In the genomic region with DNA sequence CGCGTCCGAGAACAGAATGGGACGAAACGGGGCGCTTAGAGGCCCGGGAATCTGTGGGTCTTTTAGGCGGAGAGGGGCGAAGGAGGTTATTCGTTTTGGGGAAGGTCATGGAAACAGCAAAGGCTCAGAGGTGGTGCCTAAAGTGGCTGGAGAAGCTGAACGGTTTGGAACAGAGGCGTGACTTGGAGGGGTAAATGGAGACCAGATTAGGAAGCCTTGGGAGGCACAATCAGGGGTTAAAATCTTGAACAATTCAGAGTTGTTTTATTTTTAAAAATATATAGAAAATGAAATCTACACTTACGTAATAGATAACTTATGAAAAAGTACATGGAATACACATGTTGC, we compare ENCODE assay signal across 8 cellular contexts. TPM values are rescaled to one million over a fixed set of nuclear protein-coding genes. Genes with fewer than 3 reads are reported as not detected.
DNase-seq lines count a peak whose midpoint lies in the region; ATAC-seq and TF ChIP-seq lines count a peak whose summit lies in the region.

No MANE protein-coding gene starts in this region.

- no peaks in the 10 kb centered on the region for H3K9me2 ChIP-seq in GM23338 (ENCODE audit: insufficient read depth)

- no peak for TF ChIP-seq POLR2A in adrenal gland (IDR thresholded peaks at IDR 0.05)

- ATAC-seq in GM23338 (no peak), HG02970 (IDR thresholded peaks at IDR 0.05; ENCODE audit: low FRiP score, unreplicated experiment) (no peak)

- no peak overlapping the region for H3K27ac Mint-ChIP-seq in GM23338

- 2% methylated on average over 13 of the region's 13 CpGs for WGBS in adrenal gland, 4 donors

- H3K27me3 Mint-ChIP-seq in GM23338 (ENCODE audit: insufficient read depth, low read depth, poor library complexity): peaks cover 24% of the 10 kb centered on the region

- peak overlapping the region; percentile 89 for H2AFZ ChIP-seq in GM23338

- no peaks in the 10 kb centered on the region for H4K20me1 ChIP-seq in GM23338 (replicated peaks; ENCODE audit: insufficient read depth)

- peak overlapping the region; percentile 86 for H3K4me2 ChIP-seq in GM23338

- H3K36me3 Mint-ChIP-seq in GM23338 (ENCODE audit: low read depth): peaks cover 15% of the 10 kb centered on the region

- peaks cover 7% of the 10 kb centered on the region; the same call in 1 of the 2 replicates for H3K27me3 ChIP-seq in GM23338 (ENCODE audit: insufficient read depth)
- H3K27me3 ChIP-seq in adrenal gland: no peaks in the 10 kb centered on the region

- H3K79me2 ChIP-seq in GM23338 (replicated peaks; ENCODE audit: insufficient read depth): no peaks in the 10 kb centered on the region

- H3K4me1 ChIP-seq in GM23338 (ENCODE audit: insufficient read depth) (peaks cover 35% of the 10 kb centered on the region), adrenal gland (replicated peaks in 1 of 2) (peaks cover 12 to 28% of the 10 kb centered on the region in 2 donors)

- peak overlapping the region; percentile 89 for H3K4me3 Mint-ChIP-seq in GM23338

- intact Hi-C loops in adrenal gland (cut with DNase I): no loop called here

- DNase-seq in GM23338 (ENCODE audit: low spot score) (no peak), adrenal gland (no peak), skeletal muscle cell (ENCODE audit: low read depth) (no peak), NCI-H345 (lab: John Stamatoyannopoulos, UW) (no peak), HK-2 (ENCODE audit: unreplicated experiment) (no peak)
- DNase-seq in central memory CD4-positive, alpha-beta T cell: no peak

- H3F3A ChIP-seq in GM23338 (replicated peaks; ENCODE audit: low read depth): peaks cover 13% of the 10 kb centered on the region; the same call in 1 of the 2 replicates

- H3K9me3 ChIP-seq in adrenal gland (replicated peaks in 1 of 3): no peaks in the 10 kb centered on the region

- H3K9me3 Mint-ChIP-seq in GM23338: peaks cover 16% of the 10 kb centered on the region

- H3K27ac ChIP-seq in GM23338 (ENCODE audit: low read depth) (0 out of 2 replicates have a peak overlapping the region, but pooled peaks have one; percentile 1), adrenal gland (peak overlapping the region in 2 of 5 donors; percentile 29 to 38)

- no peak for TF ChIP-seq CTCF in GM23338 (conservative IDR thresholded peaks at IDR 0.05; ENCODE audit: low read depth in 2 of 2)
- no peak for TF ChIP-seq CTCF in adrenal gland (IDR thresholded peaks at IDR 0.05)

- H3K4me3 ChIP-seq in GM23338 (peak overlapping the region; percentile 75), adrenal gland (peak overlapping the region in 3 of 4 donors; percentile 18 to 50 (median 32)), iPS-11a (ENCODE audit: low read depth, low read length) (peak overlapping the region; percentile 38), skeletal muscle cell (ENCODE audit: low read depth, low read length) (peak overlapping the region; percentile 34)

- peaks cover 17% of the 10 kb centered on the region for H3K4me1 Mint-ChIP-seq in GM23338

- 0 out of 2 replicates have a peak, but pooled peaks cover 2% of the 10 kb centered on the region for H3K36me3 ChIP-seq in GM23338 (ENCODE audit: insufficient read depth)
- no peaks in the 10 kb centered on the region for H3K36me3 ChIP-seq in adrenal gland (replicated peaks in 1 of 2)

TF ChIP-seq in GM23338, 12 proteins besides CTCF, POLR2A, EP300 and RAD21 (continues in another document):
- TF ChIP-seq, protein P1, sequence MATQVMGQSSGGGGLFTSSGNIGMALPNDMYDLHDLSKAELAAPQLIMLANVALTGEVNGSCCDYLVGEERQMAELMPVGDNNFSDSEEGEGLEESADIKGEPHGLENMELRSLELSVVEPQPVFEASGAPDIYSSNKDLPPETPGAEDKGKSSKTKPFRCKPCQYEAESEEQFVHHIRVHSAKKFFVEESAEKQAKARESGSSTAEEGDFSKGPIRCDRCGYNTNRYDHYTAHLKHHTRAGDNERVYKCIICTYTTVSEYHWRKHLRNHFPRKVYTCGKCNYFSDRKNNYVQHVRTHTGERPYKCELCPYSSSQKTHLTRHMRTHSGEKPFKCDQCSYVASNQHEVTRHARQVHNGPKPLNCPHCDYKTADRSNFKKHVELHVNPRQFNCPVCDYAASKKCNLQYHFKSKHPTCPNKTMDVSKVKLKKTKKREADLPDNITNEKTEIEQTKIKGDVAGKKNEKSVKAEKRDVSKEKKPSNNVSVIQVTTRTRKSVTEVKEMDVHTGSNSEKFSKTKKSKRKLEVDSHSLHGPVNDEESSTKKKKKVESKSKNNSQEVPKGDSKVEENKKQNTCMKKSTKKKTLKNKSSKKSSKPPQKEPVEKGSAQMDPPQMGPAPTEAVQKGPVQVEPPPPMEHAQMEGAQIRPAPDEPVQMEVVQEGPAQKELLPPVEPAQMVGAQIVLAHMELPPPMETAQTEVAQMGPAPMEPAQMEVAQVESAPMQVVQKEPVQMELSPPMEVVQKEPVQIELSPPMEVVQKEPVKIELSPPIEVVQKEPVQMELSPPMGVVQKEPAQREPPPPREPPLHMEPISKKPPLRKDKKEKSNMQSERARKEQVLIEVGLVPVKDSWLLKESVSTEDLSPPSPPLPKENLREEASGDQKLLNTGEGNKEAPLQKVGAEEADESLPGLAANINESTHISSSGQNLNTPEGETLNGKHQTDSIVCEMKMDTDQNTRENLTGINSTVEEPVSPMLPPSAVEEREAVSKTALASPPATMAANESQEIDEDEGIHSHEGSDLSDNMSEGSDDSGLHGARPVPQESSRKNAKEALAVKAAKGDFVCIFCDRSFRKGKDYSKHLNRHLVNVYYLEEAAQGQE (IDR thresholded peaks at IDR 0.05; ENCODE audit: unreplicated experiment): no peak
- TF ChIP-seq ZNF114 (CRISPR knock-in tag; IDR thresholded peaks at IDR 0.05) (no peak), NANOG (IDR thresholded peaks at IDR 0.05; ENCODE audit: borderline replicate concordance) (no peak), ZNF331 (CRISPR knock-in tag; IDR thresholded peaks at IDR 0.05; ENCODE audit: low read depth) (no peak), JUNB (IDR thresholded peaks at IDR 0.05; ENCODE audit: unreplicated experiment) (no peak), STAT1 (IDR thresholded peaks at IDR 0.05; ENCODE audit: unreplicated experiment) (no peak)

RNA-seq across cellular contexts. Expression of a gene that starts 0.2 kb away (rescaled TPM):
- 10.4 and 11.6 TPM in 2 replicates for total RNA-seq in GM23338 (2014; rRNA removed; shearing (Covaris generic))
- polyA plus RNA-seq in GM23338 (2016; fragmentation: Nextera tagmentation; extraction: Ambion mirVana): 7.5 and 7.7 TPM in 2 replicates
- 1 to 10 TPM in 3 of 8 donors, under 1 TPM in 3, not detected in 2; 0.69 to 7.9 (median 0.96) TPM for total RNA-seq in adrenal gland
- 1 to 10 TPM in 2 of 3 donors, under 1 TPM in 1; 0.64 to 8.1 (median 2.0) TPM for polyA plus RNA-seq in adrenal gland

RNA-seq across cellular contexts. Expression of a gene that starts 14.7 kb away (rescaled TPM):
- total RNA-seq in GM23338 (2014; rRNA removed; shearing (Covaris generic)): 0.62 and 0.94 TPM in 2 replicates
- polyA plus RNA-seq in GM23338 (2016; fragmentation: Nextera tagmentation; extraction: Ambion mirVana) (0.57 and 1.2 TPM in 2 replicates), adrenal gland (10 to 100 TPM in 1 of 3 donors, under 1 TPM in 2; 0.11 to 15.5 (median 0.64) TPM)
- 1 to 10 TPM in 3 of 8 donors, under 1 TPM in 4, not detected in 1; 0.15 to 3.0 (median 0.41) TPM for total RNA-seq in adrenal gland

RNA-seq across cellular contexts. Expression of a gene that starts 45.4 kb away (rescaled TPM):
- 0.69 and 3.3 TPM in 2 replicates for total RNA-seq in GM23338 (2014; rRNA removed; shearing (Covaris generic))
- polyA plus RNA-seq in GM23338 (2016; fragmentation: Nextera tagmentation; extraction: Ambion mirVana) (4.6 and 5.0 TPM in 2 replicates), adrenal gland (10 to 100 TPM; 12.4 to 38.0 (median 30.0) TPM)
- 10 to 100 TPM; 11.5 to 49.5 (median 27.1) TPM for total RNA-seq in adrenal gland
